ENCODE assay signal across 14 cellular contexts in genomic region chr1:177928194-177928593, GRCh38. TPM values are rescaled to one million over a fixed set of nuclear protein-coding genes. Genes with fewer than 3 reads are reported as not detected.
A peak's percentile ranks its signal among the peaks of the same experiment; 100 is the strongest.
DNase-seq lines count a peak whose midpoint lies in the region; FAIRE-seq and TF ChIP-seq lines count a peak whose summit lies in the region.
"Had no signal": no experiment of that assay in that cellular context is flagged by ENCODE, and none has a peak within 500 bp of the region (broad histone marks: within the 10 kb centered on the region; RNA-seq: fewer than 3 reads in every experiment).

No MANE protein-coding gene starts in this region.

- peak; percentile 24 for DNase-seq in AG08396 (ENCODE audit: low spot score)
- DNase-seq in M059J (ENCODE audit: low read depth), result peak; percentile 32
- DNase-seq in bronchial epithelial cell (ENCODE audit: low read depth), result peak; percentile 27
- no peak for DNase-seq in kidney epithelial cell (ENCODE audit: low read depth)
- no peak for DNase-seq in NCI-H69 (lab: John Stamatoyannopoulos, UW)
- DNase-seq in UCSD-AML1 (lab: John Stamatoyannopoulos, UW; ENCODE audit: unreplicated experiment), result no peak
- DNase-seq in NCI-H510A treated with DMSO at 0.1 percent for 48 hours (lab: John Stamatoyannopoulos, UW), result no peak
- DNase-seq in transverse colon, result no peak
- DNase-seq: activated naive CD8-positive, alpha-beta T cell treated with anti-CD3 and anti-CD28 coated beads, Interleukin-2, amount 10 ng/mL, durations not matched to agents 7 days and 5 days; CD8-positive, alpha-beta T cell; naive B cell; NCI-H1694 had no signal

- FAIRE-seq in bronchial epithelial cell (lab: Jason Lieb, UNC), result no peak
- FAIRE-seq: RCC 7860 had no signal

- no peak overlapping the region for H3K27ac ChIP-seq in transverse colon
- H3K27ac ChIP-seq: skin epidermis had no signal

- H3K36me3 ChIP-seq in bronchial epithelial cell (ENCODE audit: control insufficient read depth, insufficient read depth, low read length) (no peaks in the 10 kb centered on the region), kidney epithelial cell (ENCODE audit: control insufficient read depth, insufficient read depth, low read length) (no peaks in the 10 kb centered on the region), transverse colon (no peaks in the 10 kb centered on the region)

- TF ChIP-seq EP300 in transverse colon (IDR thresholded peaks at IDR 0.05; ENCODE audit: low read depth), result no peak

- in situ Hi-C loops in transverse colon (cut with MboI; ENCODE audit: low pct_ligation_motif_present in 1 of 4, low pct_unique_long_range_greater_than_20kb in 1 of 4, low sequenced_read_pairs in 3 of 4), result loop anchor here in 3 of 4 donors (25.0 kb wide), 1 partner anchor 1041 kb away; no protein-coding TSS in a partner anchor

- intact Hi-C loops in transverse colon (cut with DNase I; ENCODE audit: low total_unique reads), result no loop called here

- no peak for TF ChIP-seq POLR2A in transverse colon (IDR thresholded peaks at IDR 0.05)

- H3K4me1 ChIP-seq in transverse colon, result no peaks in the 10 kb centered on the region

- 92 to 100% methylated on average over 2 of the region's 2 CpGs for WGBS in transverse colon (ENCODE audit: low coverage in 1 of 2), 2 donors

- H3K4me3 ChIP-seq in bronchial epithelial cell (ENCODE audit: low read depth, low read length) (no peak overlapping the region), kidney epithelial cell (ENCODE audit: low read depth, low read length) (no peak overlapping the region), transverse colon (no peak overlapping the region)
- H3K4me3 ChIP-seq: skin epidermis had no signal

- no peaks in the 10 kb centered on the region for H3K27me3 ChIP-seq in bronchial epithelial cell (ENCODE audit: control insufficient read depth, insufficient read depth, low read length)
- H3K27me3 ChIP-seq in kidney epithelial cell (ENCODE audit: control insufficient read depth, insufficient read depth, low read length), result no peaks in the 10 kb centered on the region
- no peaks in the 10 kb centered on the region for H3K27me3 ChIP-seq in transverse colon

- H3K9me3 ChIP-seq in transverse colon, result no peaks in the 10 kb centered on the region

- TF ChIP-seq CTCF in bronchial epithelial cell (IDR thresholded peaks at IDR 0.05; ENCODE audit: insufficient read depth, low read length, severe bottlenecking), result no peak
- TF ChIP-seq CTCF in kidney epithelial cell (IDR thresholded peaks at IDR 0.05; ENCODE audit: insufficient read depth, low read length, poor library complexity, severe bottlenecking), result peak; percentile 33
- no peak for TF ChIP-seq CTCF in transverse colon (IDR thresholded peaks at IDR 0.05)

RNA-seq across cellular contexts. Expression of gene SEC16B, which starts 41.7 kb away (rescaled TPM):
- 0.79 and 1.2 TPM in 2 replicates for total RNA-seq in M059J (2014; rRNA removed; shearing (Covaris generic))
- total RNA-seq in bronchial epithelial cell (0.26 TPM in 2 replicates), kidney epithelial cell (0.96 and 1.2 TPM in 2 replicates), transverse colon (10 to 100 TPM in 3 of 4 donors, 1 to 10 TPM in 1; 5.1 to 89.8 (median 15.2) TPM)
- total RNA-seq: CD8-positive, alpha-beta T cell had no signal

Comparison
In these comparisons a context has a peak if more than half of its experiments do, and no peak if none do; other contexts are left out.
1. DNase-seq: peak in AG08396 (single experiment), M059J (single experiment) and bronchial epithelial cell (single experiment); none in kidney epithelial cell (single experiment), NCI-H69 (single experiment), UCSD-AML1 (single experiment), NCI-H510A treated with DMSO at 0.1 percent for 48 hours (single experiment) and transverse colon (single experiment).